In genomic region chr6:29827579-29828470, GRCh38 we compare ENCODE assay signal across 10 cellular contexts. TPM values are rescaled to one million over a fixed set of nuclear protein-coding genes. Genes with fewer than 3 reads are reported as not detected.
DNase-seq lines count a peak whose midpoint lies in the region; ATAC-seq, FAIRE-seq and TF ChIP-seq lines count a peak whose summit lies in the region.
"Had no signal": no experiment of that assay in that cellular context is flagged by ENCODE, and none has a peak within 500 bp of the region (broad histone marks: within the 10 kb centered on the region; RNA-seq: fewer than 3 reads in every experiment).

TSS of gene HLA-G (plus strand) at chr6:29827825. CDS start at chr6:29827845, 20 bp downstream.

- no peaks in the 10 kb centered on the region for H3K36me3 ChIP-seq in endothelial cell of umbilical vein (ENCODE audit: control insufficient read depth in 2 of 2, extremely low read depth in 1 of 2, insufficient read depth in 2 of 2, low read length in 2 of 2)
- H3K36me3 ChIP-seq in muscle layer of duodenum (ENCODE audit: control insufficient read depth in 1 of 2, insufficient read depth in 2 of 2, low read length in 2 of 2): no peaks in the 10 kb centered on the region
- H3K36me3 ChIP-seq in vagina: no peaks in the 10 kb centered on the region
- H3K36me3 ChIP-seq in transverse colon: no peaks in the 10 kb centered on the region
- H3K36me3 ChIP-seq: SJCRH30 had no signal

- 21% methylated on average over 72 of the region's 75 CpGs; no CpG with 5 or more reads in 1 of the 2 donors for WGBS in transverse colon (ENCODE audit: low coverage in 1 of 2), 2 donors

- no peaks in the 10 kb centered on the region for H4K20me1 ChIP-seq in endothelial cell of umbilical vein (replicated peaks; ENCODE audit: control insufficient read depth, extremely low read depth, insufficient read depth, low read length)

- TF ChIP-seq EP300 in transverse colon (IDR thresholded peaks at IDR 0.05; ENCODE audit: low read depth): no peak

- POLR2A ChIA-PET in endothelial cell of umbilical vein (lab: Charles Lee): no interaction called here

- FAIRE-seq in endothelial cell of umbilical vein (lab: Jason Lieb, UNC): no peak

- H3K79me2 ChIP-seq in endothelial cell of umbilical vein (ENCODE audit: control insufficient read depth, insufficient read depth, low read length): no peaks in the 10 kb centered on the region

- peak; percentile 29 for ATAC-seq in Right ventricle myocardium superior (ENCODE audit: poor library complexity)
- ATAC-seq in GM21528 (IDR thresholded peaks at IDR 0.05; ENCODE audit: low FRiP score, unreplicated experiment): no peak

- H3K4me1 ChIP-seq in endothelial cell of umbilical vein (ENCODE audit: control insufficient read depth, extremely low read depth, insufficient read depth, low read length) (no peaks in the 10 kb centered on the region), muscle layer of duodenum (ENCODE audit: control insufficient read depth in 1 of 2, insufficient read depth in 2 of 2, low read length in 2 of 2) (peaks cover 0 to 8% of the 10 kb centered on the region in 2 donors), vagina (peaks cover 10% of the 10 kb centered on the region), transverse colon (peaks cover 0 to 11% (median 10%) of the 10 kb centered on the region in 4 donors)
- H3K4me1 ChIP-seq: SJCRH30 had no signal

- no peak within 1 kb of the TSS for H2AFZ ChIP-seq in endothelial cell of umbilical vein (ENCODE audit: low read depth, low read length)

- no peaks in the 10 kb centered on the region for H3K9me1 ChIP-seq in endothelial cell of umbilical vein (replicated peaks; ENCODE audit: control insufficient read depth, extremely low read depth, insufficient read depth, low read length)

- H3K9ac ChIP-seq in endothelial cell of umbilical vein (replicated peaks; ENCODE audit: extremely low read depth, insufficient read depth, low read length): no peak within 1 kb of the TSS

- H3K27me3 ChIP-seq in endothelial cell of umbilical vein (ENCODE audit: control insufficient read depth in 2 of 2, insufficient read depth in 2 of 2, low read length in 2 of 2) (peaks cover 30 to 31% of the 10 kb centered on the region in 2 experiments), muscle layer of duodenum (ENCODE audit: low read depth, low read length) (peaks cover 26% of the 10 kb centered on the region), vagina (no peaks in the 10 kb centered on the region), transverse colon (peaks cover 56% of the 10 kb centered on the region)
- H3K27me3 ChIP-seq: SJCRH30 had no signal

- in situ Hi-C loops in transverse colon (cut with MboI; ENCODE audit: low pct_ligation_motif_present in 1 of 4, low pct_unique_long_range_greater_than_20kb in 1 of 4, low sequenced_read_pairs in 3 of 4): loop anchor here in 3 of 4 donors (25.0 kb wide), 2 partner anchors 91 to 116 kb away; partner anchors contain the start of gene HLA-F (in 1 of the 3)

- TF ChIP-seq CTCF in endothelial cell of umbilical vein (IDR thresholded peaks at IDR 0.05; ENCODE audit: extremely low read depth in 1 of 2, insufficient read depth in 1 of 2, low read depth in 1 of 2, low read length in 2 of 2) (no peak), vagina (IDR thresholded peaks at IDR 0.05) (no peak), transverse colon (IDR thresholded peaks at IDR 0.05) (no peak)

- TF ChIP-seq POLR2A in endothelial cell of umbilical vein (IDR thresholded peaks at IDR 0.05; ENCODE audit: low read depth, low read length) (no peak), vagina (IDR thresholded peaks at IDR 0.05) (no peak), transverse colon (IDR thresholded peaks at IDR 0.05) (no peak)

- H3K9me3 ChIP-seq in endothelial cell of umbilical vein (replicated peaks; ENCODE audit: control insufficient read depth, insufficient read depth, low read length) (no peaks in the 10 kb centered on the region), muscle layer of duodenum (ENCODE audit: control insufficient read depth in 1 of 2, low read length in 2 of 2) (no peaks in the 10 kb centered on the region), vagina (no peaks in the 10 kb centered on the region), transverse colon (no peaks in the 10 kb centered on the region)
- H3K9me3 ChIP-seq: SJCRH30 had no signal

- H3K27ac ChIP-seq in endothelial cell of umbilical vein (ENCODE audit: insufficient read depth, low read depth, low read length) (no peak within 1 kb of the TSS), muscle layer of duodenum (ENCODE audit: low read length) (no peak within 1 kb of the TSS), vagina (no peak within 1 kb of the TSS), transverse colon (no peak within 1 kb of the TSS)
- H3K27ac ChIP-seq: SJCRH30 had no signal

- intact Hi-C loops in Right ventricle myocardium superior (cut with DNase I): no loop called here
- intact Hi-C loops in cardiac septum (cut with DNase I): no loop called here
- intact Hi-C loops in endothelial cell of umbilical vein (cut with micrococcal nuclease): no loop called here
- intact Hi-C loops in vagina (cut with DNase I): no loop called here
- intact Hi-C loops in transverse colon (cut with DNase I; ENCODE audit: low total_unique reads): no loop called here

- CTCF ChIA-PET in endothelial cell of umbilical vein (lab: Charles Lee): interaction anchor here (1.0 kb wide), 1 partner anchor 90 kb away, joined by 6 read pairs; no protein-coding TSS in a partner anchor

- no peak within 1 kb of the TSS for H3K4me3 ChIP-seq in endothelial cell of umbilical vein (replicated peaks in 1 of 3; ENCODE audit: insufficient read depth in 1 of 3, low read depth in 1 of 3, low read length in 3 of 3)
- peak within 1 kb of the TSS; percentile 16 to 53 for H3K4me3 ChIP-seq in muscle layer of duodenum (ENCODE audit: low read depth in 1 of 2, low read length in 2 of 2)
- H3K4me3 ChIP-seq in vagina: peak within 1 kb of the TSS; percentile 24 to 36
- H3K4me3 ChIP-seq in transverse colon: peak within 1 kb of the TSS in 2 of 4 donors; percentile 9 to 33
- H3K4me3 ChIP-seq: SJCRH30 had no signal

- no peak within 1 kb of the TSS for H3K4me2 ChIP-seq in endothelial cell of umbilical vein (ENCODE audit: insufficient read depth, low read length)

- dilution Hi-C loops in endothelial cell of umbilical vein (cut with MboI; ENCODE audit: extremely low pct_ligation_motif_present, low sequenced_read_pairs): no loop called here

- no TSS peak for BruUV-seq in endothelial cell of umbilical vein (replicated peaks; lab: Mats Ljungman, UMichigan)

- DNase-seq in Right ventricle myocardium superior (no peak), cardiac septum (ENCODE audit: low spot score) (no peak), endothelial cell of umbilical vein (ENCODE audit: low read depth, low spot score) (no peak), vagina (ENCODE audit: extremely low spot score in 2 of 2) (peak in 1 of 2 donors; percentile 67), transverse colon (no peak), NCI-H526 (lab: John Stamatoyannopoulos, UW) (no peak)
- DNase-seq: SJCRH30 had no signal

TF ChIP-seq in endothelial cell of umbilical vein, 7 proteins besides CTCF, POLR2A, EP300 and RAD21:
- TF ChIP-seq POLR2AphosphoS5 (IDR thresholded peaks at IDR 0.05; ENCODE audit: insufficient read depth, low read depth, low read length) (no peak), EZH2 (IDR thresholded peaks at IDR 0.05; ENCODE audit: borderline replicate concordance, low read depth, low read length, severe bottlenecking) (peak; percentile 85)

RNA-seq across cellular contexts. Expression of gene HLA-G, which starts in this region (rescaled TPM):
- total RNA-seq in Right ventricle myocardium superior: not detected
- 0.62 TPM for total RNA-seq in cardiac septum
- 0.24 TPM in 1 of 2 replicates, not detected in the other for total RNA-seq in endothelial cell of umbilical vein
- not detected in 2 replicates for polyA plus RNA-seq in endothelial cell of umbilical vein
- not detected in 2 replicates for polyA plus RNA-seq in endothelial cell of umbilical vein (2011; cell fraction: cytosol; rRNA removed)
- not detected in 2 replicates for polyA plus RNA-seq in endothelial cell of umbilical vein (2011; cell fraction: nucleus; rRNA removed)
- polyA plus RNA-seq in endothelial cell of umbilical vein (2012): not detected in 2 replicates
- not detected in 2 replicates for polyA minus RNA-seq in endothelial cell of umbilical vein
- not detected for polyA minus RNA-seq in endothelial cell of umbilical vein (2011; cell fraction: cytosol; rRNA and poly(A)+ RNA removed)
- polyA minus RNA-seq in endothelial cell of umbilical vein (2011; cell fraction: nucleus; rRNA and poly(A)+ RNA removed): not detected in 2 replicates
- total RNA-seq in vagina: not detected
- not detected for total RNA-seq in transverse colon
- total RNA-seq: LHCN-M2, SJCRH30 had no signal

Comparison
In these comparisons a context has a peak if more than half of its experiments do, and no peak if none do; other contexts are left out.
1. Peak in ATAC-seq in Right ventricle myocardium superior; RNA of the gene not detected or under 1 TPM.
2. H3K4me3 ChIP-seq: peak in muscle layer of duodenum (2 of 2) and vagina (2 of 2); none in endothelial cell of umbilical vein (0 of 3).